ENCODE assay signal across 17 cellular contexts in the genomic region with DNA sequence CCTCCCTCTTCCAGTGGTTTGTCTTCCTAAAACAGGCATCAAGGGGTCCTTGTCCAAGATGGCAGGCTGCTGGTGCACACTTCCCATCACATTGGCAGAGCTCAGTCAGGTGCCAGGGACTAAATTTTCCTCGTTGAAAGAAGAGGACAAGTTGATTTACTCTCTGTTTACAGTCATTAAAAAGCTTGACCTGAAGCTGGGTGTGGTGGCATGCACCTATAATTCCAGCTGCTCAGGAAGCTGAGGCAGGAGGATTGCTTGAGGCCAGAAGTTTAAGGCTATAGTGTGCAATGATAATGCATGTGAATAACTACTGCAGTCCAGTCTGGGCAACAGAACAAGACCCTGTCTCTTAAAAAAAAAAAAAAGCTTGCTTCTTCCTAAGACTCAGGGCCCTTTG. TPM values are rescaled to one million over a fixed set of nuclear protein-coding genes. Genes with fewer than 3 reads are reported as not detected.
DNase-seq lines count a peak whose midpoint lies in the region; ATAC-seq and TF ChIP-seq lines count a peak whose summit lies in the region.
"Had no signal": no experiment of that assay in that cellular context is flagged by ENCODE, and none has a peak within 500 bp of the region (broad histone marks: within the 10 kb centered on the region; RNA-seq: fewer than 3 reads in every experiment).

No MANE protein-coding gene starts in this region.

- no peak overlapping the region for H3K27ac Mint-ChIP-seq in MCF 10A (ENCODE audit: low read depth, unreplicated experiment)
- no peak overlapping the region for H3K27ac Mint-ChIP-seq in activated CD4-positive, alpha-beta T cell treated with anti-CD3 and anti-CD28 coated beads for 36 hours

- H3K36me3 Mint-ChIP-seq in MCF 10A (ENCODE audit: insufficient read depth, unreplicated experiment), result no peaks in the 10 kb centered on the region
- no peaks in the 10 kb centered on the region for H3K36me3 Mint-ChIP-seq in activated CD4-positive, alpha-beta T cell treated with anti-CD3 and anti-CD28 coated beads for 36 hours (ENCODE audit: low read depth)
- H3K36me3 Mint-ChIP-seq: CD14-positive monocyte; CD4-positive, alpha-beta memory T cell had no signal

- no peaks in the 10 kb centered on the region for H3K9me3 Mint-ChIP-seq in MCF 10A (ENCODE audit: unreplicated experiment)
- H3K9me3 Mint-ChIP-seq in activated CD4-positive, alpha-beta T cell treated with anti-CD3 and anti-CD28 coated beads for 36 hours (ENCODE audit: low read depth), result no peaks in the 10 kb centered on the region
- H3K9me3 Mint-ChIP-seq: CD14-positive monocyte; CD4-positive, alpha-beta memory T cell had no signal

- dilution Hi-C loops in mammary epithelial cell (cut with HindIII; ENCODE audit: low sequenced_read_pairs), result no loop called here

- POLR2A ChIA-PET in MCF 10A (lab: Yijun Ruan, JAX), result interaction anchor here (1.0 to 1.3 kb wide), 2 partner anchors 14 to 15 kb away, joined by 3 read pairs; no protein-coding TSS in a partner anchor
- POLR2A ChIA-PET in activated CD4-positive, alpha-beta T cell treated with anti-CD3 and anti-CD28 coated beads for 36 hours (lab: Charles Lee), result no interaction called here

- no peak overlapping the region for H3K4me2 ChIP-seq in mammary epithelial cell (ENCODE audit: insufficient read depth, low read depth, low read length)
- H3K4me2 ChIP-seq: A549, BLaER1 had no signal

- H3K4me3 ChIP-seq in mammary epithelial cell (replicated peaks in 1 of 3; ENCODE audit: insufficient read depth in 1 of 3, low read depth in 2 of 3, low read length in 3 of 3) (no peak overlapping the region), aorta (ENCODE audit: low read length in 2 of 2) (no peak overlapping the region)
- H3K4me3 ChIP-seq: A549, BLaER1 had no signal

- no peaks in the 10 kb centered on the region for H3K4me1 Mint-ChIP-seq in MCF 10A (ENCODE audit: insufficient read depth, unreplicated experiment)
- no peaks in the 10 kb centered on the region for H3K4me1 Mint-ChIP-seq in activated CD4-positive, alpha-beta T cell treated with anti-CD3 and anti-CD28 coated beads for 36 hours
- H3K4me1 Mint-ChIP-seq: CD4-positive, alpha-beta memory T cell had no signal

- no peaks in the 10 kb centered on the region for H3K27me3 Mint-ChIP-seq in MCF 10A (ENCODE audit: insufficient read depth, unreplicated experiment)
- no peaks in the 10 kb centered on the region for H3K27me3 Mint-ChIP-seq in activated CD4-positive, alpha-beta T cell treated with anti-CD3 and anti-CD28 coated beads for 36 hours

- TF ChIP-seq CTCF in mammary epithelial cell (conservative IDR thresholded peaks at IDR 0.05 in 1 of 2, IDR thresholded peaks at IDR 0.05 in 1 of 2; ENCODE audit: extremely low read depth in 1 of 2, insufficient read depth in 1 of 2, low read depth in 1 of 2, low read length in 2 of 2) (no peak), MCF 10A (IDR thresholded peaks at IDR 0.05; ENCODE audit: unreplicated experiment) (no peak)

- no peak overlapping the region for H2AFZ ChIP-seq in mammary epithelial cell (ENCODE audit: low read depth, low read length)

- H3K27me3 ChIP-seq in mammary epithelial cell (ENCODE audit: insufficient read depth, low read length), result no peaks in the 10 kb centered on the region
- no peaks in the 10 kb centered on the region for H3K27me3 ChIP-seq in aorta (ENCODE audit: control insufficient read depth in 1 of 2, insufficient read depth in 2 of 2, low read length in 1 of 2)
- H3K27me3 ChIP-seq: BLaER1 had no signal

- H4K20me1 ChIP-seq in mammary epithelial cell (ENCODE audit: insufficient read depth, low read length), result no peaks in the 10 kb centered on the region
- H4K20me1 ChIP-seq: BLaER1 had no signal

- H3K79me2 ChIP-seq in mammary epithelial cell (ENCODE audit: insufficient read depth, low read length), result no peaks in the 10 kb centered on the region

- in situ Hi-C loops in mammary epithelial cell (cut with MboI; ENCODE audit: low sequenced_read_pairs in 2 of 2), result no loop called here

- no peak for ATAC-seq in left lobe of liver
- ATAC-seq in aorta (ENCODE audit: low FRiP score), result no peak
- no peak for ATAC-seq in activated CD4-positive, alpha-beta T cell treated with anti-CD3 and anti-CD28 coated beads for 36 hours
- no peak for ATAC-seq in GM19455 (IDR thresholded peaks at IDR 0.05; ENCODE audit: unreplicated experiment)
- ATAC-seq: A549 had no signal

- DNase-seq in mammary epithelial cell (no peak), MCF 10A (ENCODE audit: unreplicated experiment) (no peak), left lobe of liver (ENCODE audit: low spot score) (peak; percentile 29), renal cortical epithelial cell (ENCODE audit: low read depth) (peak; percentile 21), aorta (no peak)
- no peak for DNase-seq in activated CD4-positive, alpha-beta T cell treated with anti-CD3 and anti-CD28 coated beads for 36 hours
- DNase-seq: CD4-positive, alpha-beta memory T cell; DMS153; DMS79; GDM1; GOT3; H7 had no signal

- H3K27ac ChIP-seq in mammary epithelial cell (ENCODE audit: insufficient read depth, low read depth, low read length) (no peak overlapping the region), aorta (ENCODE audit: low read depth in 1 of 2, low read length in 2 of 2) (no peak overlapping the region)
- H3K27ac ChIP-seq: 22Rv1, A549, BLaER1 had no signal

- H3K9ac ChIP-seq in mammary epithelial cell (ENCODE audit: insufficient read depth, low read length), result no peak overlapping the region
- H3K9ac ChIP-seq: BLaER1 had no signal

- WGBS in mammary epithelial cell (ENCODE audit: low coverage, missing lambda C conversion rate), result 100% methylated on average over 1 of the region's 1 CpG
- WGBS in aorta, 2 donors, result 71 to 73% methylated on average over 1 of the region's 1 CpG

- peaks cover 3% of the 10 kb centered on the region for H3K4me1 ChIP-seq in mammary epithelial cell (ENCODE audit: insufficient read depth, low read length)
- H3K4me1 ChIP-seq in aorta (ENCODE audit: control insufficient read depth in 1 of 2, insufficient read depth in 2 of 2, low read length in 2 of 2), result no peaks in the 10 kb centered on the region
- H3K4me1 ChIP-seq: A549, BLaER1 had no signal

- no peaks in the 10 kb centered on the region for H3K9me3 ChIP-seq in mammary epithelial cell (replicated peaks; ENCODE audit: insufficient read depth, low read length)
- H3K9me3 ChIP-seq in aorta (ENCODE audit: control insufficient read depth, low read length), result no peaks in the 10 kb centered on the region
- H3K9me3 ChIP-seq: A549, BLaER1 had no signal

- CTCF ChIA-PET in mammary epithelial cell (lab: Charles Lee; ENCODE audit: low non-redundant PET), result no interaction called here
- CTCF ChIA-PET in MCF 10A (lab: Yijun Ruan, JAX), result interaction anchor here (0.6 to 1.6 kb wide), 6 partner anchors 15 to 804 kb away, joined by 3 to 5 read pairs (median 4); no protein-coding TSS in a partner anchor
- CTCF ChIA-PET in activated CD4-positive, alpha-beta T cell treated with anti-CD3 and anti-CD28 coated beads for 36 hours (lab: Charles Lee), result interaction anchor here (0.5 to 1.6 kb wide), 9 partner anchors 8 to 1550 kb away, joined by 3 to 5 read pairs (median 3); no protein-coding TSS in a partner anchor

- BruUV-seq in mammary epithelial cell (replicated peaks; lab: Mats Ljungman, UMichigan) (TSS peak; percentile 71), MCF 10A (replicated peaks; lab: Mats Ljungman, UMichigan) (no TSS peak)

- H3K36me3 ChIP-seq in mammary epithelial cell (ENCODE audit: insufficient read depth, low read length) (no peaks in the 10 kb centered on the region), aorta (ENCODE audit: control insufficient read depth in 1 of 2, insufficient read depth in 2 of 2, low read length in 1 of 2) (no peaks in the 10 kb centered on the region)
- H3K36me3 ChIP-seq: BLaER1 had no signal

- no peak overlapping the region for H3K4me3 Mint-ChIP-seq in MCF 10A (ENCODE audit: unreplicated experiment)
- H3K4me3 Mint-ChIP-seq in activated CD4-positive, alpha-beta T cell treated with anti-CD3 and anti-CD28 coated beads for 36 hours, result no peak overlapping the region
- H3K4me3 Mint-ChIP-seq: CD14-positive monocyte had no signal

- intact Hi-C loops in mammary epithelial cell (cut with micrococcal nuclease) (no loop called here), MCF 10A (cut with micrococcal nuclease) (no loop called here), aorta (cut with DNase I) (no loop called here)
- intact Hi-C loops in activated CD4-positive, alpha-beta T cell treated with anti-CD3 and anti-CD28 coated beads for 36 hours (cut with DNase I, micrococcal nuclease), result no loop called here

RNA-seq across cellular contexts. Expression of a gene that starts 3.6 kb away (rescaled TPM):
- total RNA-seq in mammary epithelial cell (1 to 10 TPM; 4.2 to 5.2 TPM), MCF 10A (2022) (0.91 and 1.8 TPM in 2 replicates), left lobe of liver (0.45 TPM), renal cortical epithelial cell (1.2 and 2.1 TPM in 2 replicates), aorta (10 to 100 TPM in 1 of 2 donors, 1 to 10 TPM in 1; 4.9 to 16.3 TPM)
- polyA plus RNA-seq in mammary epithelial cell (2.0 TPM), aorta (1 to 10 TPM; 5.3 to 8.9 TPM)
- polyA minus RNA-seq in mammary epithelial cell, result 0.93 TPM
- 1 to 10 TPM in 1 of 2 experiments, under 1 TPM in 1; 0.87 to 1.1 TPM for total RNA-seq in activated CD4-positive, alpha-beta T cell treated with anti-CD3 and anti-CD28 coated beads for 36 hours
- total RNA-seq: H7 had no signal

Comparison
In these comparisons a context has a peak if more than half of its experiments do, and no peak if none do; other contexts are left out.
1. DNase-seq: peak in left lobe of liver (single experiment) and renal cortical epithelial cell (single experiment); none in mammary epithelial cell (single experiment), MCF 10A (single experiment), aorta (0 of 2) and activated CD4-positive, alpha-beta T cell treated with anti-CD3 and anti-CD28 coated beads for 36 hours (single experiment).